ENCODE assay signal across 10 cellular contexts in genomic region chr5:15286659-15287058, GRCh38.
DNase-seq lines count a peak whose midpoint lies in the region; ATAC-seq and TF ChIP-seq lines count a peak whose summit lies in the region.
"Had no signal": no experiment of that assay in that cellular context is flagged by ENCODE, and none has a peak within 500 bp of the region (broad histone marks: within the 10 kb centered on the region; RNA-seq: fewer than 3 reads in every experiment).

No MANE protein-coding gene starts in this region.

- H3K27me3 Mint-ChIP-seq in nephron (ENCODE audit: low read depth) (no peaks in the 10 kb centered on the region), immature natural killer cell (ENCODE audit: low read depth in 3 of 3) (peaks cover 3 to 4% (median 3%) of the 10 kb centered on the region in 3 donors)

- H3K4me1 Mint-ChIP-seq in nephron (peaks cover 28% of the 10 kb centered on the region), immature natural killer cell (no peaks in the 10 kb centered on the region)

- H3K9me3 Mint-ChIP-seq in nephron, result peaks cover 4% of the 10 kb centered on the region
- H3K9me3 Mint-ChIP-seq in immature natural killer cell, result peaks cover 6 to 23% (median 11%) of the 10 kb centered on the region in 6 donors

- peak overlapping the region in 1 of 3 experiments; percentile 8 for H3K4me3 Mint-ChIP-seq in nephron
- no peak overlapping the region for H3K4me3 Mint-ChIP-seq in immature natural killer cell

- TF ChIP-seq CTCF in nephron (IDR thresholded peaks at IDR 0.05; ENCODE audit: unreplicated experiment in 3 of 3), result peak; percentile 18 to 30 (median 19)

- H3K36me3 Mint-ChIP-seq in nephron (ENCODE audit: low read depth) (peaks cover 4% of the 10 kb centered on the region), immature natural killer cell (no peaks in the 10 kb centered on the region)

- peak; percentile 15 for DNase-seq in EH (ENCODE audit: low read depth)
- DNase-seq in SK-N-DZ (ENCODE audit: low spot score), result peak; percentile 45
- DNase-seq in globus pallidus (ENCODE audit: low spot score), result peak; percentile 71
- no peak for DNase-seq in glomerular visceral epithelial cell (ENCODE audit: extremely low spot score)
- no peak for DNase-seq in immature natural killer cell
- DNase-seq: MV-4-11; stimulated activated CD4-positive, alpha-beta T cell treated with anti-CD3 and anti-CD28 coated beads, Interleukin-4, amount 100 ng/mL, for 24 hours had no signal

- ATAC-seq in HG02870 (IDR thresholded peaks at IDR 0.05; ENCODE audit: unreplicated experiment) (no peak), HG03378 (IDR thresholded peaks at IDR 0.05; ENCODE audit: unreplicated experiment) (no peak)

- H3K27ac Mint-ChIP-seq in nephron, result peak overlapping the region; percentile 76 to 90 (median 90)
- no peak overlapping the region for H3K27ac Mint-ChIP-seq in immature natural killer cell

Comparison
In these comparisons a context has a peak if more than half of its experiments do, and no peak if none do; other contexts are left out.
1. DNase-seq: peak in EH (single experiment), SK-N-DZ (single experiment) and globus pallidus (single experiment); none in glomerular visceral epithelial cell (single experiment) and immature natural killer cell (0 of 3).
2. H3K27ac Mint-ChIP-seq: peak in nephron (3 of 3); none in immature natural killer cell (0 of 6).